In the genomic region with DNA sequence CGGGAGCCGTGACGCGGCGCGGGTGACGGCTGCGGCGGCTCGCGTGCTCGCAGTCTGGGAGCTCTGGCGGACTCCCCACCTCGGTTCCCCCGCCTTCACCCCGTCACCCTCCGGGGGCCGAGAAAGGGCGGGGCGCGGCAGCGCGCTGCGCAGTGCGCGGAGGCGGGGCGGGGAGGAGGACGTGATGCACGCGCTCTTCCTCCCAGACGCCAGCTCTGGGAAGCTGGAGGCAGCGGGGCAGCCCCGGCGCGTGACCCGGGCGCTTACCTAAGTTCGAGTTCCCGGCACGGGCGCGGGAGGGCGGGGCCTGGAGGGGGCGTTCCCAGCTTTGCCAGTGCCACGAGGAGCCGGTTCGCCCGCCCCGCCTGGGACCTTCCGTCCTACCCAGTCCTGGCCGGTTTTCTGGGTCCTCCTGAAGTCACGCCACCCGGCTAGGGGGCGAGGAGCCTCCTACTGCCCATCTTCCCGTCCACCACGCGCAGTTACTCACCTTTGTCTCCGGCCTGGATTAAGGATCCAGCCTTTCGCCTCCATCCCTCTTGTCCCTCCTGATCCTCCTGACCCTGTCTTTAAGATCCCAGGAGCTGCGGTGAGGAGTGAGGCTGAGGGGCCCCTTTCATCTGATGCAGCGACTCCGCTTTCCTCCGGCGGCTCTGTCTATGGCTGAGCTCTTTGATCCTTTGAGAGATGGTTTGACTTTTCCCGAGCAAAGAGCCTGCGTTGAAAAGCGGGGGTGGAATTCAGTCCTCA, we compare ENCODE assay signal across 8 cellular contexts.
A peak's percentile ranks its signal among the peaks of the same experiment; 100 is the strongest.
DNase-seq lines count a peak whose midpoint lies in the region; ATAC-seq and TF ChIP-seq lines count a peak whose summit lies in the region.

No MANE protein-coding gene starts in this region.

- peak overlapping the region; percentile 97 for H3K27ac Mint-ChIP-seq in central memory CD8-positive, alpha-beta T cell (ENCODE audit: low read depth)

- H3K36me3 Mint-ChIP-seq in central memory CD8-positive, alpha-beta T cell (ENCODE audit: insufficient read depth): peaks cover 15% of the 10 kb centered on the region

- no peak for TF ChIP-seq CTCF in AG09319 (IDR thresholded peaks at IDR 0.05; ENCODE audit: low read depth, low read length)

- peak; percentile 97 for DNase-seq in AG09319 (ENCODE audit: extremely low read depth, low read depth)
- peak; percentile 97 for DNase-seq in NCI-H345 (lab: John Stamatoyannopoulos, UW)
- peak; percentile 96 for DNase-seq in activated CD4-positive, CD25-positive, alpha-beta regulatory T cell treated with anti-CD3 and anti-CD28 coated beads, Interleukin-2, amount 50 U/mL, for 16 hours (ENCODE audit: low read depth, low spot score)
- DNase-seq in central memory CD8-positive, alpha-beta T cell (ENCODE audit: low spot score in 2 of 2): peak; percentile 90 to 94
- DNase-seq in islet precursor cell: peak; percentile 100
- DNase-seq in stimulated activated CD4-positive, alpha-beta T cell treated with anti-CD3 and anti-CD28 coated beads, Interleukin-12 subunit alpha, Interleukin-12 subunit beta, amount 100 ng/mL, for 4 hours: peak; percentile 100

- H3K27me3 Mint-ChIP-seq in central memory CD8-positive, alpha-beta T cell: no peaks in the 10 kb centered on the region

- H3K4me1 Mint-ChIP-seq in central memory CD8-positive, alpha-beta T cell: peaks cover 23% of the 10 kb centered on the region

- peak overlapping the region; percentile 83 for H3K4me3 Mint-ChIP-seq in central memory CD8-positive, alpha-beta T cell

- ATAC-seq in GM19025 (IDR thresholded peaks at IDR 0.05; ENCODE audit: low read depth, unreplicated experiment) (peak; percentile 80), HG03280 (IDR thresholded peaks at IDR 0.05; ENCODE audit: unreplicated experiment) (peak; percentile 74)
- peak; percentile 87 for ATAC-seq in central memory CD8-positive, alpha-beta T cell (replicated peaks; ENCODE audit: extremely low read depth, poor library complexity, severe bottlenecking)

- H3K9me3 Mint-ChIP-seq in central memory CD8-positive, alpha-beta T cell: no peaks in the 10 kb centered on the region

Comparison
In these comparisons a context has a peak if more than half of its experiments do, and no peak if none do; other contexts are left out.
1. Peak in every context shown above with its lines: DNase-seq and ATAC-seq.